ENCODE assay signal across 1 cellular context in the genomic region with DNA sequence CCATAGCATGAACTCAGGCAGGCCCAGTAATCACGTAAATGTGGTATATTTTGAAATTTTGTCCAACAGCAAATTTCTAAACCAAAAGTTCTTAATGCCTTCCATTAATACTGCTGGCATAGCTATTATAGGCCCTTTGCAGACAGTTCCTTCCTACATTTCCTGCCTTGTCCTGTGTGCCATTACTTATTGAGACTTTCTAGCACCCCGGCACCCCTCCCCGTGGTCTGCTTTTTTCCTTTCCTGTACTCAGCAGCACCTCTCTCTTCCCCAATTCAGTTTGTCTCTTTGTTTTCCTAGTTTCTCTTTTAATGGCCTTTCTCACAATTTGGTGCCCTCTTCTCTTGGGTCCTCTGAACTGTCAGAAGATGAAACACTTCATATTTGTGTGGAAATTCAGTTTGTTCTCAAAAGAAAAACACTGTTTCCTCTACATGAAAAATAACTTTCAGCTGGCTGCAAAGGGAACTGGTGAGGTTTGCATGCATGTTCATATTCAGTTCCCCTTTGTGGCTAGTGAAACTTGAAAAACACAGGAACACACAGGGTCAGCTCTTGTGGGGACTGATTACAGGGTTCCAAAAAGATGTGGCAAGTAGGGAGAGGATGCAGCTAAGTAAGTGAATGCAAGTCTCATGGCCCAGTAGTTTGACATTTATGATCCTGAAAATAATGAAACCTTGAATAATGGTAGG.
TF ChIP-seq lines count a peak whose summit lies in the region.

No MANE protein-coding gene starts in this region.

TF ChIP-seq in GM12878, 131 proteins besides CTCF, POLR2A, EP300 and RAD21:
- TF ChIP-seq, protein P1, sequence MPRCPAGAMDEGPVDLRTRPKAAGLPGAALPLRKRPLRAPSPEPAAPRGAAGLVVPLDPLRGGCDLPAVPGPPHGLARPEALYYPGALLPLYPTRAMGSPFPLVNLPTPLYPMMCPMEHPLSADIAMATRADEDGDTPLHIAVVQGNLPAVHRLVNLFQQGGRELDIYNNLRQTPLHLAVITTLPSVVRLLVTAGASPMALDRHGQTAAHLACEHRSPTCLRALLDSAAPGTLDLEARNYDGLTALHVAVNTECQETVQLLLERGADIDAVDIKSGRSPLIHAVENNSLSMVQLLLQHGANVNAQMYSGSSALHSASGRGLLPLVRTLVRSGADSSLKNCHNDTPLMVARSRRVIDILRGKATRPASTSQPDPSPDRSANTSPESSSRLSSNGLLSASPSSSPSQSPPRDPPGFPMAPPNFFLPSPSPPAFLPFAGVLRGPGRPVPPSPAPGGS (IDR thresholded peaks at IDR 0.05; ENCODE audit: borderline replicate concordance, insufficient read depth, low read depth, low read length, poor library complexity, severe bottlenecking): no peak
- 0 out of 2 replicates have a peak, but pooled peaks have one; percentile 46 for TF ChIP-seq FOXM1 (IDR thresholded peaks at IDR 0.05; ENCODE audit: low read depth, low read length)
- no peak for TF ChIP-seq MYC (IDR thresholded peaks at IDR 0.05; ENCODE audit: insufficient read depth, insufficient read length, insufficient replicate concordance, low read length, severe bottlenecking)
- 0 out of 2 replicates have a peak, but pooled peaks have one; percentile 49 for TF ChIP-seq TCF12 (IDR thresholded peaks at IDR 0.05; ENCODE audit: low read depth, low read length)
- peak; percentile 67 for TF ChIP-seq BCL11A (IDR thresholded peaks at IDR 0.05; ENCODE audit: low read depth, low read length)
- TF ChIP-seq, protein P2, sequence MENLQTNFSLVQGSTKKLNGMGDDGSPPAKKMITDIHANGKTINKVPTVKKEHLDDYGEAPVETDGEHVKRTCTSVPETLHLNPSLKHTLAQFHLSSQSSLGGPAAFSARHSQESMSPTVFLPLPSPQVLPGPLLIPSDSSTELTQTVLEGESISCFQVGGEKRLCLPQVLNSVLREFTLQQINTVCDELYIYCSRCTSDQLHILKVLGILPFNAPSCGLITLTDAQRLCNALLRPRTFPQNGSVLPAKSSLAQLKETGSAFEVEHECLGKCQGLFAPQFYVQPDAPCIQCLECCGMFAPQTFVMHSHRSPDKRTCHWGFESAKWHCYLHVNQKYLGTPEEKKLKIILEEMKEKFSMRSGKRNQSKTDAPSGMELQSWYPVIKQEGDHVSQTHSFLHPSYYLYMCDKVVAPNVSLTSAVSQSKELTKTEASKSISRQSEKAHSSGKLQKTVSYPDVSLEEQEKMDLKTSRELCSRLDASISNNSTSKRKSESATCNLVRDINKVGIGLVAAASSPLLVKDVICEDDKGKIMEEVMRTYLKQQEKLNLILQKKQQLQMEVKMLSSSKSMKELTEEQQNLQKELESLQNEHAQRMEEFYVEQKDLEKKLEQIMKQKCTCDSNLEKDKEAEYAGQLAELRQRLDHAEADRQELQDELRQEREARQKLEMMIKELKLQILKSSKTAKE (IDR thresholded peaks at IDR 0.05; ENCODE audit: low read depth, poor library complexity, severe bottlenecking): peak; percentile 48
- TF ChIP-seq RUNX3 (IDR thresholded peaks at IDR 0.05; ENCODE audit: low read length): peak; percentile 91
- TF ChIP-seq CREM (IDR thresholded peaks at IDR 0.05; ENCODE audit: low read depth): 0 out of 2 replicates have a peak, but pooled peaks have one; percentile 13
- TF ChIP-seq IRF4 (IDR thresholded peaks at IDR 0.05; ENCODE audit: low read depth, low read length): peak; percentile 76; the same call in 1 of the 2 replicates
- no peak for TF ChIP-seq GABPA (IDR thresholded peaks at IDR 0.05; ENCODE audit: low read depth)
- peak; percentile 97 for TF ChIP-seq SPI1 (IDR thresholded peaks at IDR 0.05; ENCODE audit: borderline replicate concordance, insufficient read depth, low read depth, low read length)
- peak; percentile 13; the same call in 1 of the 2 replicates for TF ChIP-seq CBFB (IDR thresholded peaks at IDR 0.05; ENCODE audit: low read depth)
- TF ChIP-seq NBN (IDR thresholded peaks at IDR 0.05): 0 out of 2 replicates have a peak, but pooled peaks have one; percentile 39
- peak; percentile 63 for TF ChIP-seq MEF2A (IDR thresholded peaks at IDR 0.05; ENCODE audit: insufficient read depth, low read depth, low read length)
- TF ChIP-seq, protein P3, sequence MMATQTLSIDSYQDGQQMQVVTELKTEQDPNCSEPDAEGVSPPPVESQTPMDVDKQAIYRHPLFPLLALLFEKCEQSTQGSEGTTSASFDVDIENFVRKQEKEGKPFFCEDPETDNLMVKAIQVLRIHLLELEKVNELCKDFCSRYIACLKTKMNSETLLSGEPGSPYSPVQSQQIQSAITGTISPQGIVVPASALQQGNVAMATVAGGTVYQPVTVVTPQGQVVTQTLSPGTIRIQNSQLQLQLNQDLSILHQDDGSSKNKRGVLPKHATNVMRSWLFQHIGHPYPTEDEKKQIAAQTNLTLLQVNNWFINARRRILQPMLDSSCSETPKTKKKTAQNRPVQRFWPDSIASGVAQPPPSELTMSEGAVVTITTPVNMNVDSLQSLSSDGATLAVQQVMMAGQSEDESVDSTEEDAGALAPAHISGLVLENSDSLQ (IDR thresholded peaks at IDR 0.05): no peak; the same call in 1 of the 2 replicates
- TF ChIP-seq, protein P4, sequence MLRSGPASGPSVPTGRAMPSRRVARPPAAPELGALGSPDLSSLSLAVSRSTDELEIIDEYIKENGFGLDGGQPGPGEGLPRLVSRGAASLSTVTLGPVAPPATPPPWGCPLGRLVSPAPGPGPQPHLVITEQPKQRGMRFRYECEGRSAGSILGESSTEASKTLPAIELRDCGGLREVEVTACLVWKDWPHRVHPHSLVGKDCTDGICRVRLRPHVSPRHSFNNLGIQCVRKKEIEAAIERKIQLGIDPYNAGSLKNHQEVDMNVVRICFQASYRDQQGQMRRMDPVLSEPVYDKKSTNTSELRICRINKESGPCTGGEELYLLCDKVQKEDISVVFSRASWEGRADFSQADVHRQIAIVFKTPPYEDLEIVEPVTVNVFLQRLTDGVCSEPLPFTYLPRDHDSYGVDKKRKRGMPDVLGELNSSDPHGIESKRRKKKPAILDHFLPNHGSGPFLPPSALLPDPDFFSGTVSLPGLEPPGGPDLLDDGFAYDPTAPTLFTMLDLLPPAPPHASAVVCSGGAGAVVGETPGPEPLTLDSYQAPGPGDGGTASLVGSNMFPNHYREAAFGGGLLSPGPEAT (IDR thresholded peaks at IDR 0.05; ENCODE audit: low read depth): 0 out of 2 replicates have a peak, but pooled peaks have one; percentile 56
- peak; percentile 71; the same call in 1 of the 3 replicates for TF ChIP-seq POU2F2 (IDR thresholded peaks at IDR 0.05; ENCODE audit: borderline replicate concordance, low read depth, low read length)
- TF ChIP-seq MTA2 (IDR thresholded peaks at IDR 0.05; ENCODE audit: low read depth): peak; percentile 55
- TF ChIP-seq POLR2AphosphoS2 (IDR thresholded peaks at IDR 0.05; ENCODE audit: low read depth, low read length): no peak
- TF ChIP-seq IKZF2 (IDR thresholded peaks at IDR 0.05): peak; percentile 74 to 75
- TF ChIP-seq SIN3A (IDR thresholded peaks at IDR 0.05; ENCODE audit: low read depth, low read length): no peak
- no peak for TF ChIP-seq HDGF (IDR thresholded peaks at IDR 0.05)
- peak; percentile 35; the same call in 1 of the 2 replicates for TF ChIP-seq ATF7 (IDR thresholded peaks at IDR 0.05; ENCODE audit: low read depth)
- 0 out of 2 replicates have a peak, but pooled peaks have one; percentile 73 for TF ChIP-seq MTA3 (IDR thresholded peaks at IDR 0.05; ENCODE audit: borderline replicate concordance, low read length)
- TF ChIP-seq DPF2 (IDR thresholded peaks at IDR 0.05): peak; percentile 54; the same call in 1 of the 2 replicates
- TF ChIP-seq CHD4 (IDR thresholded peaks at IDR 0.05): no peak
- TF ChIP-seq, protein P5, sequence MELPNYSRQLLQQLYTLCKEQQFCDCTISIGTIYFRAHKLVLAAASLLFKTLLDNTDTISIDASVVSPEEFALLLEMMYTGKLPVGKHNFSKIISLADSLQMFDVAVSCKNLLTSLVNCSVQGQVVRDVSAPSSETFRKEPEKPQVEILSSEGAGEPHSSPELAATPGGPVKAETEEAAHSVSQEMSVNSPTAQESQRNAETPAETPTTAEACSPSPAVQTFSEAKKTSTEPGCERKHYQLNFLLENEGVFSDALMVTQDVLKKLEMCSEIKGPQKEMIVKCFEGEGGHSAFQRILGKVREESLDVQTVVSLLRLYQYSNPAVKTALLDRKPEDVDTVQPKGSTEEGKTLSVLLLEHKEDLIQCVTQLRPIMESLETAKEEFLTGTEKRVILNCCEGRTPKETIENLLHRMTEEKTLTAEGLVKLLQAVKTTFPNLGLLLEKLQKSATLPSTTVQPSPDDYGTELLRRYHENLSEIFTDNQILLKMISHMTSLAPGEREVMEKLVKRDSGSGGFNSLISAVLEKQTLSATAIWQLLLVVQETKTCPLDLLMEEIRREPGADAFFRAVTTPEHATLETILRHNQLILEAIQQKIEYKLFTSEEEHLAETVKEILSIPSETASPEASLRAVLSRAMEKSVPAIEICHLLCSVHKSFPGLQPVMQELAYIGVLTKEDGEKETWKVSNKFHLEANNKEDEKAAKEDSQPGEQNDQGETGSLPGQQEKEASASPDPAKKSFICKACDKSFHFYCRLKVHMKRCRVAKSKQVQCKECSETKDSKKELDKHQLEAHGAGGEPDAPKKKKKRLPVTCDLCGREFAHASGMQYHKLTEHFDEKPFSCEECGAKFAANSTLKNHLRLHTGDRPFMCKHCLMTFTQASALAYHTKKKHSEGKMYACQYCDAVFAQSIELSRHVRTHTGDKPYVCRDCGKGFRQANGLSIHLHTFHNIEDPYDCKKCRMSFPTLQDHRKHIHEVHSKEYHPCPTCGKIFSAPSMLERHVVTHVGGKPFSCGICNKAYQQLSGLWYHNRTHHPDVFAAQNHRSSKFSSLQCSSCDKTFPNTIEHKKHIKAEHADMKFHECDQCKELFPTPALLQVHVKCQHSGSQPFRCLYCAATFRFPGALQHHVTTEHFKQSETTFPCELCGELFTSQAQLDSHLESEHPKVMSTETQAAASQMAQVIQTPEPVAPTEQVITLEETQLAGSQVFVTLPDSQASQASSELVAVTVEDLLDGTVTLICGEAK (IDR thresholded peaks at IDR 0.05; ENCODE audit: borderline replicate concordance): no peak
- TF ChIP-seq, protein P6, sequence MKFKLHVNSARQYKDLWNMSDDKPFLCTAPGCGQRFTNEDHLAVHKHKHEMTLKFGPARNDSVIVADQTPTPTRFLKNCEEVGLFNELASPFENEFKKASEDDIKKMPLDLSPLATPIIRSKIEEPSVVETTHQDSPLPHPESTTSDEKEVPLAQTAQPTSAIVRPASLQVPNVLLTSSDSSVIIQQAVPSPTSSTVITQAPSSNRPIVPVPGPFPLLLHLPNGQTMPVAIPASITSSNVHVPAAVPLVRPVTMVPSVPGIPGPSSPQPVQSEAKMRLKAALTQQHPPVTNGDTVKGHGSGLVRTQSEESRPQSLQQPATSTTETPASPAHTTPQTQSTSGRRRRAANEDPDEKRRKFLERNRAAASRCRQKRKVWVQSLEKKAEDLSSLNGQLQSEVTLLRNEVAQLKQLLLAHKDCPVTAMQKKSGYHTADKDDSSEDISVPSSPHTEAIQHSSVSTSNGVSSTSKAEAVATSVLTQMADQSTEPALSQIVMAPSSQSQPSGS (IDR thresholded peaks at IDR 0.05; ENCODE audit: low read length): peak; percentile 81
- no peak; a peak in 1 of 4 replicates for TF ChIP-seq BHLHE40 (IDR thresholded peaks at IDR 0.05; ENCODE audit: borderline replicate concordance in 1 of 2, low read depth in 2 of 2, low read length in 1 of 2)
- TF ChIP-seq EED (IDR thresholded peaks at IDR 0.05; ENCODE audit: low read depth): peak; percentile 40
- peak; percentile 81 for TF ChIP-seq NFIC (IDR thresholded peaks at IDR 0.05; ENCODE audit: low read depth, low read length)
- peak in 1 of 2 experiments; percentile 52; a peak in 1 of 4 replicates for TF ChIP-seq ETV6 (conservative IDR thresholded peaks at IDR 0.05 in 1 of 2, IDR thresholded peaks at IDR 0.05 in 1 of 2; ENCODE audit: borderline replicate concordance in 1 of 2, low read depth in 1 of 2)
- TF ChIP-seq SP1 (IDR thresholded peaks at IDR 0.05; ENCODE audit: low read depth, low read length): peak; percentile 15
- TF ChIP-seq IKZF1 (conservative IDR thresholded peaks at IDR 0.05): peak; percentile 69
